ENCODE assay signal across 8 cellular contexts in genomic region chr17:45135978-45136791, GRCh38. TPM values are rescaled to one million over a fixed set of nuclear protein-coding genes. Genes with fewer than 3 reads are reported as not detected.
DNase-seq lines count a peak whose midpoint lies in the region; ATAC-seq and TF ChIP-seq lines count a peak whose summit lies in the region.

No MANE protein-coding gene starts in this region.

- H3K9me3 ChIP-seq in HEK293 (ENCODE audit: control insufficient read depth, insufficient read depth, low read depth, low read length): no peaks in the 10 kb centered on the region
- no peaks in the 10 kb centered on the region for H3K9me3 ChIP-seq in hepatocyte (ENCODE audit: low read depth)
- no peaks in the 10 kb centered on the region for H3K9me3 ChIP-seq in spleen

- CTCF ChIA-PET in HEK293 (lab: Yijun Ruan, JAX): interaction anchor here (0.6 to 10.1 kb wide), 112 partner anchors 8 to 756 kb away, joined by 3 to 301 read pairs (median 4); partner anchors contain the start of genes DCAKD, EFTUD2, FMNL1 and HEXIM1
- CTCF ChIA-PET in activated CD8-positive, alpha-beta T cell treated with anti-CD3 and anti-CD28 coated beads, Interleukin-2, amount 10 ng/mL, durations not matched to agents 7 days and 5 days (lab: Charles Lee): interaction anchor here (0.6 to 10.8 kb wide), 92 partner anchors 9 to 372 kb away, joined by 3 to 365 read pairs (median 6); partner anchors contain the start of genes DCAKD, EFTUD2, FMNL1 and GFAP

- H3K4me3 ChIP-seq in HEK293 (ENCODE audit: low read depth, low read length): peak overlapping the region; percentile 67
- peak overlapping the region; percentile 13 for H3K4me3 ChIP-seq in hepatocyte
- peak overlapping the region; percentile 66 to 89 (median 71) for H3K4me3 ChIP-seq in spleen

- no peaks in the 10 kb centered on the region for H4K20me1 ChIP-seq in hepatocyte (ENCODE audit: insufficient read depth, poor library complexity, severe bottlenecking)

- H3K9me3 Mint-ChIP-seq in activated CD8-positive, alpha-beta T cell treated with anti-CD3 and anti-CD28 coated beads, Interleukin-2, amount 10 ng/mL, durations not matched to agents 7 days and 5 days (ENCODE audit: insufficient read depth): no peaks in the 10 kb centered on the region

- peaks cover 4% of the 10 kb centered on the region for H3K27me3 Mint-ChIP-seq in activated CD8-positive, alpha-beta T cell treated with anti-CD3 and anti-CD28 coated beads, Interleukin-2, amount 10 ng/mL, durations not matched to agents 7 days and 5 days (ENCODE audit: low read depth)

- 87% methylated on average over 19 of the region's 21 CpGs for WGBS in hepatocyte (ENCODE audit: low lambda C conversion rate, missing lambda C conversion rate)
- WGBS in spleen, 5 donors: 54 to 73% (median 61%) methylated on average over 19 to 21 of the region's 21 CpGs

- H3K4me1 Mint-ChIP-seq in activated CD8-positive, alpha-beta T cell treated with anti-CD3 and anti-CD28 coated beads, Interleukin-2, amount 10 ng/mL, durations not matched to agents 7 days and 5 days (ENCODE audit: low read depth): peaks cover 25% of the 10 kb centered on the region

- peak overlapping the region; percentile 4; the same call in 1 of the 2 replicates for H3K27ac ChIP-seq in HEK293 (ENCODE audit: extremely low read depth, low read depth, low read length)
- peak overlapping the region; percentile 27 for H3K27ac ChIP-seq in hepatocyte
- H3K27ac ChIP-seq in spleen: peak overlapping the region; percentile 66 to 90 (median 86)

- H3K27me3 ChIP-seq in hepatocyte (no peaks in the 10 kb centered on the region), spleen (replicated peaks in 1 of 7) (no peaks in the 10 kb centered on the region)

- no peaks in the 10 kb centered on the region for H3K9me2 ChIP-seq in hepatocyte (replicated peaks; ENCODE audit: insufficient read depth)

- intact Hi-C loops in spleen (cut with DNase I; ENCODE audit: low total_unique reads): loop anchor here (2.0 kb wide), 1 partner anchor 61 kb away; no protein-coding TSS in a partner anchor

- no peak for DNase-seq in activated CD8-positive, alpha-beta T cell treated with anti-CD3 and anti-CD28 coated beads, Interleukin-2, amount 10 ng/mL, durations not matched to agents 7 days and 5 days
- no peak for DNase-seq in hepatocyte (ENCODE audit: low spot score)
- peak; percentile 76 for DNase-seq in spleen
- no peak for DNase-seq in occipital lobe (lab: John Stamatoyannopoulos, UW)
- no peak for DNase-seq in stimulated activated CD4-positive, alpha-beta T cell treated with anti-CD3 and anti-CD28 coated beads, Interleukin-12 subunit alpha, Interleukin-12 subunit beta, amount 100 ng/mL, for 4 hours

- no peak for TF ChIP-seq CTCF in HEK293 (tag by site-specific recombination; IDR thresholded peaks at IDR 0.05)
- TF ChIP-seq CTCF in hepatocyte (IDR thresholded peaks at IDR 0.05; ENCODE audit: poor library complexity): no peak
- TF ChIP-seq CTCF in spleen (IDR thresholded peaks at IDR 0.05 in 8 of 11, conservative IDR thresholded peaks at IDR 0.05 in 3 of 11): no peak

- peak overlapping the region; percentile 10 for H2AFZ ChIP-seq in hepatocyte

- no peak for ATAC-seq in activated CD8-positive, alpha-beta T cell treated with anti-CD3 and anti-CD28 coated beads, Interleukin-2, amount 10 ng/mL, durations not matched to agents 7 days and 5 days
- ATAC-seq in HG03025 (IDR thresholded peaks at IDR 0.05; ENCODE audit: low FRiP score, unreplicated experiment) (no peak), GM21360 (IDR thresholded peaks at IDR 0.05; ENCODE audit: unreplicated experiment) (no peak)

- H3K36me3 Mint-ChIP-seq in activated CD8-positive, alpha-beta T cell treated with anti-CD3 and anti-CD28 coated beads, Interleukin-2, amount 10 ng/mL, durations not matched to agents 7 days and 5 days (ENCODE audit: low read depth): no peaks in the 10 kb centered on the region

- POLR2A ChIA-PET in HEK293 (lab: Yijun Ruan, JAX): interaction anchor here (0.9 to 7.8 kb wide), 10 partner anchors 8 to 181 kb away, joined by 3 to 192 read pairs (median 4); partner anchors contain the start of genes HEXIM1, HEXIM2 and MAP3K14
- POLR2A ChIA-PET in activated CD8-positive, alpha-beta T cell treated with anti-CD3 and anti-CD28 coated beads, Interleukin-2, amount 10 ng/mL, durations not matched to agents 7 days and 5 days (lab: Charles Lee): interaction anchor here (0.6 to 5.6 kb wide), 8 partner anchors 8 to 179 kb away, joined by 3 to 66 read pairs (median 4); partner anchors contain the start of genes HEXIM1, HEXIM2 and NMT1

- H3K79me2 ChIP-seq in hepatocyte: peaks cover 14% of the 10 kb centered on the region

- peaks cover 0 to 22% of the 10 kb centered on the region in 2 experiments; a peak in 1 of 3 replicates for H3K36me3 ChIP-seq in HEK293 (ENCODE audit: control insufficient read depth in 2 of 2, insufficient read depth in 1 of 2, low read length in 2 of 2)
- no peaks in the 10 kb centered on the region for H3K36me3 ChIP-seq in hepatocyte (replicated peaks; ENCODE audit: insufficient read depth, low read depth)
- peaks cover 0 to 31% (median 0%) of the 10 kb centered on the region in 6 donors for H3K36me3 ChIP-seq in spleen

- TF ChIP-seq POLR2A in spleen (IDR thresholded peaks at IDR 0.05): no peak

- peaks cover 7% of the 10 kb centered on the region; the same call in 1 of the 2 replicates for H3K4me1 ChIP-seq in HEK293 (ENCODE audit: control insufficient read depth, insufficient read depth, low read length)
- H3K4me1 ChIP-seq in hepatocyte (ENCODE audit: insufficient read depth): peaks cover 13% of the 10 kb centered on the region
- H3K4me1 ChIP-seq in spleen: peaks cover 14 to 47% (median 32%) of the 10 kb centered on the region in 6 donors

- H3K27ac Mint-ChIP-seq in activated CD8-positive, alpha-beta T cell treated with anti-CD3 and anti-CD28 coated beads, Interleukin-2, amount 10 ng/mL, durations not matched to agents 7 days and 5 days: peak overlapping the region; percentile 84

- peak overlapping the region; percentile 88 for H3K4me3 Mint-ChIP-seq in activated CD8-positive, alpha-beta T cell treated with anti-CD3 and anti-CD28 coated beads, Interleukin-2, amount 10 ng/mL, durations not matched to agents 7 days and 5 days

- H3K4me2 ChIP-seq in hepatocyte: peak overlapping the region; percentile 72

TF ChIP-seq in HEK293, 187 proteins besides CTCF, POLR2A, EP300 and RAD21 (continues in another document):
- TF ChIP-seq ZFP69B (tag by site-specific recombination; IDR thresholded peaks at IDR 0.05): no peak
- TF ChIP-seq BCL6B (tag by site-specific recombination; IDR thresholded peaks at IDR 0.05): no peak
- TF ChIP-seq ZNF335 (tag by site-specific recombination; conservative IDR thresholded peaks at IDR 0.05): peak; percentile 38
- 0 out of 2 replicates have a peak, but pooled peaks have one; percentile 16 for TF ChIP-seq SP2 (tag by site-specific recombination; IDR thresholded peaks at IDR 0.05)
- TF ChIP-seq ZNF585B (tag by site-specific recombination; IDR thresholded peaks at IDR 0.05): no peak
- TF ChIP-seq ZNF600 (tag by site-specific recombination; IDR thresholded peaks at IDR 0.05): 0 out of 2 replicates have a peak, but pooled peaks have one; percentile 16

RNA-seq across cellular contexts. Expression of gene ACBD4, which starts 0.7 kb away (rescaled TPM):
- 10 to 100 TPM in 1 of 2 experiments, 1 to 10 TPM in 1; 10.0 to 12.5 TPM for total RNA-seq in activated CD8-positive, alpha-beta T cell treated with anti-CD3 and anti-CD28 coated beads, Interleukin-2, amount 10 ng/mL, durations not matched to agents 7 days and 5 days
- 8.1 and 8.2 TPM in 2 replicates for total RNA-seq in hepatocyte
- 11.2 and 13.7 TPM in 2 replicates for polyA plus RNA-seq in hepatocyte
- 10 to 100 TPM; 14.1 to 24.6 (median 20.2) TPM for total RNA-seq in spleen
- 10 to 100 TPM; 22.8 to 32.8 (median 31.8) TPM for polyA plus RNA-seq in spleen
- total RNA-seq in occipital lobe: 3.0 TPM

RNA-seq across cellular contexts. Expression of gene PLCD3, which starts 3.9 kb away (rescaled TPM):
- total RNA-seq in activated CD8-positive, alpha-beta T cell treated with anti-CD3 and anti-CD28 coated beads, Interleukin-2, amount 10 ng/mL, durations not matched to agents 7 days and 5 days: 1 to 10 TPM; 4.3 to 4.6 TPM
- 49.2 and 69.7 TPM in 2 replicates for total RNA-seq in hepatocyte
- polyA plus RNA-seq in hepatocyte: 35.7 and 41.8 TPM in 2 replicates
- 1 to 10 TPM; 2.8 to 9.9 (median 7.1) TPM for total RNA-seq in spleen
- polyA plus RNA-seq in spleen: 1 to 10 TPM; 1.5 to 3.5 (median 3.4) TPM
- 3.1 TPM for total RNA-seq in occipital lobe

RNA-seq across cellular contexts. Expression of gene HEXIM1, which starts 12.1 kb away (rescaled TPM):
- total RNA-seq in activated CD8-positive, alpha-beta T cell treated with anti-CD3 and anti-CD28 coated beads, Interleukin-2, amount 10 ng/mL, durations not matched to agents 7 days and 5 days: 10 to 100 TPM; 29.2 to 29.4 TPM
- total RNA-seq in hepatocyte: 17.1 and 19.2 TPM in 2 replicates
- polyA plus RNA-seq in hepatocyte: 13.5 and 14.5 TPM in 2 replicates
- total RNA-seq in spleen: 10 to 100 TPM; 23.4 to 43.1 (median 27.8) TPM
- polyA plus RNA-seq in spleen: 10 to 100 TPM; 12.9 to 26.7 (median 15.1) TPM
- 8.0 TPM for total RNA-seq in occipital lobe

RNA-seq across cellular contexts. Expression of gene HEXIM2, which starts 25.5 kb away (rescaled TPM):
- 1 to 10 TPM; 7.8 to 8.8 TPM for total RNA-seq in activated CD8-positive, alpha-beta T cell treated with anti-CD3 and anti-CD28 coated beads, Interleukin-2, amount 10 ng/mL, durations not matched to agents 7 days and 5 days
- 6.7 and 12.2 TPM in 2 replicates for total RNA-seq in hepatocyte
- polyA plus RNA-seq in hepatocyte: 7.6 and 10.5 TPM in 2 replicates
- 1 to 10 TPM; 4.0 to 9.4 (median 6.1) TPM for total RNA-seq in spleen
- polyA plus RNA-seq in spleen: 10 to 100 TPM in 1 of 3 donors, 1 to 10 TPM in 2; 8.7 to 10.4 (median 9.9) TPM
- total RNA-seq in occipital lobe: 8.1 TPM

Comparison
In these comparisons a context has a peak if more than half of its experiments do, and no peak if none do; other contexts are left out.
1. H3K27ac ChIP-seq: peak in every context shown above with its lines; median percentile 86 in spleen; 27 in hepatocyte; 4 in HEK293.
2. H3K4me3 ChIP-seq: peak in every context shown above with its lines; median percentile 71 in spleen; 67 in HEK293; 13 in hepatocyte.